ENCODE assay signal across 8 cellular contexts in genomic region chr10:102151774-102152544, GRCh38.
DNase-seq lines count a peak whose midpoint lies in the region; ATAC-seq lines count a peak whose summit lies in the region.

Gene NOLC1, plus strand, starts transcription at chr10:102152389. Its CDS starts 22 bp downstream, at chr10:102152411.

- DNase-seq in C1 segment of cervical spinal cord (lab: John Stamatoyannopoulos, UW) (peak; percentile 75 to 99 (median 93)), NCI-H748 treated with DMSO at 0.1 percent for 48 hours (lab: John Stamatoyannopoulos, UW) (peak; percentile 93), dedifferentiated amniotic fluid mesenchymal stem cell (ENCODE audit: extremely low spot score) (peak; percentile 93), left kidney (ENCODE audit: low read depth, low spot score) (peak; percentile 99)
- DNase-seq in activated CD4-positive, alpha-beta T cell treated with anti-CD3 and anti-CD28 coated beads, Interleukin-2, amount 50 U/mL, for 24 hours (ENCODE audit: low read depth in 1 of 2, low spot score in 1 of 2), result peak; percentile 99 to 100
- peak; percentile 100 for DNase-seq in stimulated activated CD4-positive, alpha-beta T cell treated with anti-CD3 and anti-CD28 coated beads, Interleukin-2, amount 100 ng/mL, for 24 hours

- peak; percentile 92 for ATAC-seq in GM19372 (IDR thresholded peaks at IDR 0.05; ENCODE audit: low read depth, unreplicated experiment)
- ATAC-seq in HG03558 (IDR thresholded peaks at IDR 0.05; ENCODE audit: extremely low read depth, unreplicated experiment), result peak; percentile 81

Comparison
In these comparisons a context has a peak if more than half of its experiments do, and no peak if none do; other contexts are left out.
1. Peak in every context shown above with its lines: DNase-seq and ATAC-seq.